13 cellular contexts compared by ENCODE assay signal in genomic region chr17:57366558-57367351, GRCh38.
DNase-seq lines count a peak whose midpoint lies in the region; ATAC-seq and TF ChIP-seq lines count a peak whose summit lies in the region.
"Had no signal": no experiment of that assay in that cellular context is flagged by ENCODE, and none has a peak within 500 bp of the region (broad histone marks: within the 10 kb centered on the region; RNA-seq: fewer than 3 reads in every experiment).

No MANE protein-coding gene starts in this region.

- no peak overlapping the region for H2BK15ac ChIP-seq in H9 (ENCODE audit: low read depth, low read length)

- no peak for ATAC-seq in stimulated activated effector memory CD8-positive, alpha-beta T cell treated with anti-CD3 and anti-CD28 coated beads, Interleukin-12 subunit alpha, Interleukin-12 subunit beta, amount 100 ng/mL, for 72 hours
- ATAC-seq: foreskin keratinocyte had no signal

- no CpG with 5 or more reads among the region's 13 CpGs for WGBS in H9 (ENCODE audit: extremely low coverage, insufficient read length, low lambda C conversion rate)

- no peak overlapping the region for H3K4ac ChIP-seq in H9 (ENCODE audit: low read depth, low read length)

- no peak overlapping the region for H2BK12ac ChIP-seq in H9 (ENCODE audit: insufficient read length, low read depth, low read length)

- H3K9me3 ChIP-seq in H9 (ENCODE audit: control insufficient read depth, low read depth, low read length) (no peaks in the 10 kb centered on the region), OCI-LY3 (ENCODE audit: insufficient read depth, low read length) (no peaks in the 10 kb centered on the region), left ventricle myocardium inferior (replicated peaks) (no peaks in the 10 kb centered on the region)
- H3K9me3 ChIP-seq in effector memory CD4-positive, alpha-beta T cell (ENCODE audit: control insufficient read depth, low read length): no peaks in the 10 kb centered on the region

- H3K4me3 Mint-ChIP-seq in H9: no peak overlapping the region; a peak in 1 of 5 replicates
- H3K4me3 Mint-ChIP-seq in stimulated activated effector memory CD8-positive, alpha-beta T cell treated with anti-CD3 and anti-CD28 coated beads, Interleukin-12 subunit alpha, Interleukin-12 subunit beta, amount 100 ng/mL, for 72 hours: no peak overlapping the region
- H3K4me3 Mint-ChIP-seq: central memory CD8-positive, alpha-beta T cell had no signal

- peaks cover 50 to 63% of the 10 kb centered on the region in 2 experiments for H3K4me1 Mint-ChIP-seq in H9
- peaks cover 39% of the 10 kb centered on the region for H3K4me1 Mint-ChIP-seq in stimulated activated effector memory CD8-positive, alpha-beta T cell treated with anti-CD3 and anti-CD28 coated beads, Interleukin-12 subunit alpha, Interleukin-12 subunit beta, amount 100 ng/mL, for 72 hours

- H3K27ac Mint-ChIP-seq in H9: peak overlapping the region in 2 of 3 experiments; percentile 60 to 71; a peak in 3 of 7 replicates
- peak overlapping the region; percentile 48 for H3K27ac Mint-ChIP-seq in stimulated activated effector memory CD8-positive, alpha-beta T cell treated with anti-CD3 and anti-CD28 coated beads, Interleukin-12 subunit alpha, Interleukin-12 subunit beta, amount 100 ng/mL, for 72 hours

- intact Hi-C loops in left ventricle myocardium inferior (cut with micrococcal nuclease): no loop called here

- H2AFZ ChIP-seq in H9 (ENCODE audit: low read length) (no peak overlapping the region), OCI-LY3 (ENCODE audit: low read depth, low read length) (no peak overlapping the region)

- DNase-seq in H9: no peak
- peak; percentile 32 for DNase-seq in left ventricle myocardium inferior
- DNase-seq in stimulated activated effector memory CD8-positive, alpha-beta T cell treated with anti-CD3 and anti-CD28 coated beads, Interleukin-12 subunit alpha, Interleukin-12 subunit beta, amount 100 ng/mL, for 72 hours (ENCODE audit: low spot score in 2 of 2): no peak
- DNase-seq in dedifferentiated amniotic fluid mesenchymal stem cell (ENCODE audit: extremely low spot score): no peak
- no peak for DNase-seq in hepatic stellate cell (ENCODE audit: low spot score)
- no peak for DNase-seq in effector memory CD4-positive, alpha-beta T cell
- no peak for DNase-seq in D341Med (ENCODE audit: low spot score)
- DNase-seq: foreskin keratinocyte; IMR-90; stimulated activated CD4-positive, alpha-beta T cell treated with anti-CD3 and anti-CD28 coated beads, Interleukin-2, amount 100 ng/mL, for 24 hours; T-helper 2 cell had no signal

- H2BK20ac ChIP-seq in H9 (ENCODE audit: low read depth, low read length, poor library complexity, severe bottlenecking): no peak overlapping the region

- peaks cover 8% of the 10 kb centered on the region for H3K79me1 ChIP-seq in H9 (ENCODE audit: insufficient read depth, low read depth, low read length, poor library complexity, severe bottlenecking)

- H3K27me3 ChIP-seq in H9 (ENCODE audit: insufficient read depth, low read length) (no peaks in the 10 kb centered on the region), OCI-LY3 (ENCODE audit: low read depth, low read length) (no peaks in the 10 kb centered on the region), left ventricle myocardium inferior (ENCODE audit: low read depth) (no peaks in the 10 kb centered on the region)
- no peaks in the 10 kb centered on the region for H3K27me3 ChIP-seq in effector memory CD4-positive, alpha-beta T cell (replicated peaks; ENCODE audit: control insufficient read depth, insufficient read depth, low read length, poor library complexity, severe bottlenecking)
- H3K27me3 ChIP-seq: foreskin keratinocyte had no signal

- no peaks in the 10 kb centered on the region for H3K27me3 Mint-ChIP-seq in H9 (ENCODE audit: low read depth)
- H3K27me3 Mint-ChIP-seq: central memory CD8-positive, alpha-beta T cell had no signal

- H3T11ph ChIP-seq in H9 (ENCODE audit: low read length): no peak overlapping the region

- no peak overlapping the region for H3K4me3 ChIP-seq in OCI-LY3 (ENCODE audit: low read length)
- peak overlapping the region; percentile 24 for H3K4me3 ChIP-seq in left ventricle myocardium inferior
- H3K4me3 ChIP-seq in effector memory CD4-positive, alpha-beta T cell (ENCODE audit: insufficient read depth, low read depth, low read length, poor library complexity, severe bottlenecking): no peak overlapping the region

- TF ChIP-seq CTCF in H9 (conservative IDR thresholded peaks at IDR 0.05) (no peak), OCI-LY3 (IDR thresholded peaks at IDR 0.05; ENCODE audit: low read depth, low read length) (no peak), left ventricle myocardium inferior (IDR thresholded peaks at IDR 0.05; ENCODE audit: borderline replicate concordance) (no peak)

- H3K36me3 Mint-ChIP-seq in H9 (ENCODE audit: insufficient read depth in 1 of 3, low read depth in 3 of 3): no peaks in the 10 kb centered on the region; a peak in 1 of 7 replicates
- no peaks in the 10 kb centered on the region for H3K36me3 Mint-ChIP-seq in stimulated activated effector memory CD8-positive, alpha-beta T cell treated with anti-CD3 and anti-CD28 coated beads, Interleukin-12 subunit alpha, Interleukin-12 subunit beta, amount 100 ng/mL, for 72 hours

- H3K36me3 ChIP-seq in OCI-LY3 (replicated peaks; ENCODE audit: low read depth, low read length) (no peaks in the 10 kb centered on the region), left ventricle myocardium inferior (no peaks in the 10 kb centered on the region)
- H3K36me3 ChIP-seq in effector memory CD4-positive, alpha-beta T cell (ENCODE audit: control insufficient read depth, insufficient read depth, low read length): no peaks in the 10 kb centered on the region

- H3K4me1 ChIP-seq in H9 (ENCODE audit: insufficient read depth, low read length) (peaks cover 8% of the 10 kb centered on the region; the same call in 1 of the 2 replicates), OCI-LY3 (ENCODE audit: low read length) (peaks cover 44% of the 10 kb centered on the region), left ventricle myocardium inferior (peaks cover 71% of the 10 kb centered on the region)
- no peaks in the 10 kb centered on the region for H3K4me1 ChIP-seq in effector memory CD4-positive, alpha-beta T cell (ENCODE audit: control insufficient read depth, insufficient read depth, low read length, poor library complexity, severe bottlenecking)

- H4K8ac ChIP-seq in H9 (replicated peaks; ENCODE audit: insufficient read length, low read depth, low read length): no peak overlapping the region

- H2BK5ac ChIP-seq in H9 (ENCODE audit: insufficient read length, low read length): no peak overlapping the region

- no peak overlapping the region for H3K56ac ChIP-seq in H9 (ENCODE audit: insufficient read length, low read depth, low read length)

- no peak overlapping the region for H2AK5ac ChIP-seq in H9 (ENCODE audit: insufficient read length, low read length)

- H3K9ac ChIP-seq in H9 (ENCODE audit: extremely low read depth, insufficient read length, low read length) (no peak overlapping the region), OCI-LY3 (ENCODE audit: low read length) (no peak overlapping the region)

- no peak overlapping the region for H3K18ac ChIP-seq in H9 (ENCODE audit: insufficient read length, low read depth, low read length)

- H3K4me2 ChIP-seq in H9 (ENCODE audit: insufficient read depth, insufficient read length, low read length) (no peak overlapping the region), OCI-LY3 (ENCODE audit: low read length) (peak overlapping the region; percentile 34)

- no peak overlapping the region for H4K5ac ChIP-seq in H9 (ENCODE audit: insufficient read length, low read depth, low read length)

- H3K14ac ChIP-seq in H9 (ENCODE audit: insufficient read depth, low read length): no peak overlapping the region

- H3K23ac ChIP-seq in H9 (ENCODE audit: insufficient read length, low read depth, low read length): no peak overlapping the region

- no peaks in the 10 kb centered on the region for H3K9me3 Mint-ChIP-seq in H9
- no peaks in the 10 kb centered on the region for H3K9me3 Mint-ChIP-seq in stimulated activated effector memory CD8-positive, alpha-beta T cell treated with anti-CD3 and anti-CD28 coated beads, Interleukin-12 subunit alpha, Interleukin-12 subunit beta, amount 100 ng/mL, for 72 hours
- H3K9me3 Mint-ChIP-seq: central memory CD8-positive, alpha-beta T cell had no signal

- no peak overlapping the region for H2BK120ac ChIP-seq in H9 (ENCODE audit: low read depth, low read length, poor library complexity, severe bottlenecking)

- H3K79me2 ChIP-seq in H9 (ENCODE audit: insufficient read depth, low read length) (no peaks in the 10 kb centered on the region), OCI-LY3 (ENCODE audit: low read length) (peaks cover 20% of the 10 kb centered on the region; the same call in 1 of the 2 replicates)

- no peak overlapping the region for H3K27ac ChIP-seq in H9 (ENCODE audit: insufficient read length, low read depth, low read length)
- H3K27ac ChIP-seq in OCI-LY3 (ENCODE audit: low read length): no peak overlapping the region
- H3K27ac ChIP-seq in left ventricle myocardium inferior (replicated peaks): peak overlapping the region; percentile 75
- H3K27ac ChIP-seq in effector memory CD4-positive, alpha-beta T cell (ENCODE audit: insufficient read depth, low read length, poor library complexity, severe bottlenecking): no peak overlapping the region
- H3K27ac ChIP-seq: foreskin keratinocyte had no signal

- H4K20me1 ChIP-seq in H9 (ENCODE audit: control insufficient read depth, insufficient read depth, insufficient read length) (peaks cover 2% of the 10 kb centered on the region), OCI-LY3 (ENCODE audit: insufficient read depth, low read length) (peaks cover 18% of the 10 kb centered on the region)

- no peak overlapping the region for H4K91ac ChIP-seq in H9 (ENCODE audit: insufficient read length, low read depth, low read length)

- H3K23me2 ChIP-seq in H9 (ENCODE audit: insufficient read length, low read depth, low read length, poor library complexity, severe bottlenecking): no peaks in the 10 kb centered on the region
